ENCODE assay signal across 30 cellular contexts in genomic region chr1:236338096-236338495, GRCh38. TPM values are rescaled to one million over a fixed set of nuclear protein-coding genes. Genes with fewer than 3 reads are reported as not detected.
A peak's percentile ranks its signal among the peaks of the same experiment; 100 is the strongest.
DNase-seq lines count a peak whose midpoint lies in the region; ATAC-seq, FAIRE-seq and TF ChIP-seq lines count a peak whose summit lies in the region.
"Had no signal": no experiment of that assay in that cellular context is flagged by ENCODE, and none has a peak within 500 bp of the region (broad histone marks: within the 10 kb centered on the region; RNA-seq: fewer than 3 reads in every experiment).

No MANE protein-coding gene starts in this region.

- H3K4me1 ChIP-seq in K562 (replicated peaks in 1 of 2; ENCODE audit: control insufficient read depth in 2 of 2, insufficient read depth in 2 of 2, low read length in 2 of 2) = peaks cover 0 to 6% of the 10 kb centered on the region in 2 experiments; a peak in 2 of 5 replicates
- H3K4me1 ChIP-seq in mucosa of descending colon (ENCODE audit: low read depth) = no peaks in the 10 kb centered on the region
- H3K4me1 ChIP-seq: esophagus muscularis mucosa had no signal

- H3K27ac ChIP-seq in K562 (ENCODE audit: extremely low read depth, low read depth, low read length) = no peak overlapping the region
- H3K27ac ChIP-seq: body of pancreas, esophagus muscularis mucosa, ovary, right lobe of liver had no signal

- WGBS in K562 (ENCODE audit: insufficient coverage, low coverage, missing lambda C conversion rate) = 71% methylated on average over 3 of the region's 3 CpGs

- H3K4me2 ChIP-seq in K562 (ENCODE audit: insufficient read depth, low read length) = no peak overlapping the region

- CTCF ChIA-PET in K562 (lab: Yijun Ruan, JAX; ENCODE audit: low intra/inter-chr PET ratio) = no interaction called here

- no peak for TF ChIP-seq CTCF in K562 (IDR thresholded peaks at IDR 0.05 in 2 of 3, conservative IDR thresholded peaks at IDR 0.05 in 1 of 3; ENCODE audit: insufficient read depth in 2 of 3, low read depth in 1 of 3, low read length in 3 of 3)
- TF ChIP-seq CTCF in mucosa of descending colon (IDR thresholded peaks at IDR 0.05) = no peak

- no TSS peak for BruUV-seq in K562 (replicated peaks; lab: Mats Ljungman, UMichigan)

- H3K4me3 ChIP-seq in K562 (no peak overlapping the region), mucosa of descending colon (no peak overlapping the region)
- H3K4me3 ChIP-seq: body of pancreas, esophagus muscularis mucosa, ovary, right lobe of liver had no signal

- H3K27me3 ChIP-seq in K562 (ENCODE audit: control insufficient read depth in 2 of 2, insufficient read depth in 2 of 2, low read length in 2 of 2) = no peaks in the 10 kb centered on the region
- H3K27me3 ChIP-seq: body of pancreas, esophagus muscularis mucosa, ovary, right lobe of liver had no signal

- no peak for ATAC-seq in K562
- ATAC-seq in GM21825 (IDR thresholded peaks at IDR 0.05; ENCODE audit: unreplicated experiment) = no peak
- ATAC-seq in HG02623 (IDR thresholded peaks at IDR 0.05; ENCODE audit: unreplicated experiment) = no peak
- no peak for ATAC-seq in mucosa of descending colon
- ATAC-seq: activated CD8-positive, alpha-beta T cell treated with anti-CD3 and anti-CD28 coated beads, Interleukin-2, amount 10 ng/mL, durations not matched to agents 7 days and 5 days; body of pancreas; right lobe of liver; stimulated activated naive CD8-positive, alpha-beta T cell treated with anti-CD3 and anti-CD28 coated beads, Interleukin-15, Interleukin-2, amounts not matched to agents 100 U/mL and 50 U/mL, for 24 hours had no signal

- no peak for TF ChIP-seq RAD21 in K562 (CRISPR knock-in tag; conservative IDR thresholded peaks at IDR 0.05 in 1 of 2, IDR thresholded peaks at IDR 0.05 in 1 of 2)

- FAIRE-seq in HTR-8/SVneo (lab: Jason Lieb, UNC) (no peak), K562 (lab: Jason Lieb, UNC) (no peak)
- FAIRE-seq: colon, GM18507, H54, TTC549 had no signal

- DNase-seq in COLO829 (ENCODE audit: low spot score) = peak; percentile 40
- peak; percentile 37 for DNase-seq in HTR-8/SVneo (ENCODE audit: insufficient read length, low spot score)
- no peak for DNase-seq in K562 (ENCODE audit: extremely low read depth in 1 of 4, low spot score in 3 of 4)
- DNase-seq in hepatic stellate cell (ENCODE audit: low spot score) = peak; percentile 8
- no peak for DNase-seq in NCI-H69 (lab: John Stamatoyannopoulos, UW)
- DNase-seq in mucosa of descending colon = no peak
- DNase-seq: activated CD4-positive, CD25-positive, alpha-beta regulatory T cell treated with anti-CD3 and anti-CD28 coated beads, Interleukin-2, amount 50 U/mL, for 72 hours; activated CD8-positive, alpha-beta T cell treated with anti-CD3 and anti-CD28 coated beads, Interleukin-2, amount 10 ng/mL, durations not matched to agents 7 days and 5 days; activated effector memory CD4-positive, alpha-beta T cell treated with anti-CD3 and anti-CD28 coated beads, Interleukin-2, amount 50 U/mL, for 16 hours; activated naive CD8-positive, alpha-beta T cell treated with anti-CD3 and anti-CD28 coated beads, Interleukin-2, amount 10 ng/mL, durations not matched to agents 7 days and 5 days; activated T-cell treated with anti-CD3 and anti-CD28 coated beads for 4 hours; body of pancreas; CD4-positive, alpha-beta T cell; effector memory CD4-positive, alpha-beta T cell; GDM1; islet precursor cell; NCI-H2029 treated with DMSO at 0.1 percent for 48 hours; NCI-H2227 treated with DMSO at 0.1 percent for 48 hours; NCI-H748 treated with DMSO at 0.1 percent for 48 hours; ovary; right lobe of liver; stimulated activated naive CD8-positive, alpha-beta T cell treated with anti-CD3 and anti-CD28 coated beads, Interleukin-15, Interleukin-2, amounts not matched to agents 100 U/mL and 50 U/mL, for 24 hours had no signal

- H4K20me1 ChIP-seq in K562 (replicated peaks; ENCODE audit: control insufficient read depth, insufficient read depth, low read length) = no peaks in the 10 kb centered on the region

- POLR2A ChIA-PET in K562 (lab: Yijun Ruan, JAX) = interaction anchor here (0.8 kb wide), 1 partner anchor 11 kb away, joined by 3 read pairs; no protein-coding TSS in a partner anchor

- TF ChIP-seq EP300 in K562 (IDR thresholded peaks at IDR 0.05; ENCODE audit: low read length) = no peak

- in situ Hi-C loops in K562 (cut with MboI) = no loop called here

- no peaks in the 10 kb centered on the region for H3K79me2 ChIP-seq in K562 (ENCODE audit: control insufficient read depth, insufficient read depth, low read length)

- intact Hi-C loops in K562 (cut with micrococcal nuclease) = no loop called here
- intact Hi-C loops in mucosa of descending colon (cut with DNase I, micrococcal nuclease) = no loop called here

- H2AFZ ChIP-seq in K562 (ENCODE audit: low read depth, low read length) = no peak overlapping the region

- no peak for TF ChIP-seq POLR2A in K562 (conservative IDR thresholded peaks at IDR 0.05)

- no peak overlapping the region for H3K9ac ChIP-seq in K562 (ENCODE audit: insufficient read depth in 1 of 2, low read depth in 2 of 2, low read length in 2 of 2)

- no peaks in the 10 kb centered on the region for H3K9me1 ChIP-seq in K562 (ENCODE audit: control insufficient read depth, insufficient read depth, low read length)

- H3K9me3 ChIP-seq in K562 (replicated peaks; ENCODE audit: control insufficient read depth, insufficient read depth, low read depth, low read length) (no peaks in the 10 kb centered on the region), mucosa of descending colon (no peaks in the 10 kb centered on the region)
- H3K9me3 ChIP-seq: body of pancreas, esophagus muscularis mucosa, ovary, right lobe of liver had no signal

- no peaks in the 10 kb centered on the region for H3K36me3 ChIP-seq in K562 (ENCODE audit: control insufficient read depth, insufficient read depth, low read length)
- H3K36me3 ChIP-seq in mucosa of descending colon (ENCODE audit: low read depth) = no peaks in the 10 kb centered on the region
- H3K36me3 ChIP-seq: esophagus muscularis mucosa, ovary, right lobe of liver had no signal

TF ChIP-seq in K562, 482 proteins besides CTCF, POLR2A, EP300 and RAD21:
- TF ChIP-seq ZFPM2 (CRISPR knock-in tag; IDR thresholded peaks at IDR 0.05) (no peak), ATF3 (IDR thresholded peaks at IDR 0.05) (peak; percentile 36; the same call in 1 of the 2 replicates), ATF3 (CRISPR knock-in tag; conservative IDR thresholded peaks at IDR 0.05) (no peak)

RNA-seq across cellular contexts. Expression of gene EDARADD, which starts 56.0 kb away (rescaled TPM):
- total RNA-seq in K562 (2011; cell fraction: chromatin; rRNA removed; ENCODE audit: low replicate concordance) = 1.1 and 4.5 TPM in 2 replicates
- 1.5 and 4.3 TPM in 2 replicates for total RNA-seq in K562 (2011; cell fraction: nucleolus; rRNA removed)
- total RNA-seq in K562 (2011; cell fraction: nucleoplasm; rRNA removed) = 3.6 and 4.0 TPM in 2 replicates
- 20.6 and 23.1 TPM in 2 replicates for total RNA-seq in K562 (2014; rRNA removed)
- total RNA-seq in K562 (2014; rRNA removed; fragmentation: Illumina TruSeq; extraction: Trizol) = 20.4 and 21.6 TPM in 2 replicates
- 29.3 and 32.2 TPM in 2 replicates for total RNA-seq in K562 (2015; rRNA removed; fragmentation: Illumina TruSeq; extraction: Trizol)
- total RNA-seq in K562 (2021) = 21.1 and 22.5 TPM in 2 replicates
- polyA plus RNA-seq in K562 (2011; rRNA removed) = 0.46 and 0.49 TPM in 2 replicates
- polyA plus RNA-seq in K562 (2011; cell fraction: cytosol; rRNA removed) = 0.25 and 0.43 TPM in 2 replicates
- 0.14 and 0.31 TPM in 2 replicates for polyA plus RNA-seq in K562 (2011; cell fraction: nucleus; rRNA removed)
- 20.5 and 30.0 TPM in 2 replicates for polyA plus RNA-seq in K562 (2012)
- 31.1 and 32.4 TPM in 2 replicates for polyA plus RNA-seq in K562 (2014; fragmentation: Illumina TruSeq; extraction: Trizol)
- 1 to 10 TPM; 5.2 to 8.5 TPM for polyA plus RNA-seq in K562 (2014; fragmentation: Nextera tagmentation; extraction: Ambion mirVana)
- polyA plus RNA-seq in K562 (2014; rRNA removed) = 17.8 and 21.5 TPM in 2 replicates
- 0.56 and 0.72 TPM in 2 replicates for polyA minus RNA-seq in K562 (2011; rRNA and poly(A)+ RNA removed)
- polyA minus RNA-seq in K562 (2011; cell fraction: cytosol; rRNA and poly(A)+ RNA removed) = 0.64 TPM in 1 of 2 replicates, not detected in the other
- polyA minus RNA-seq in K562 (2011; cell fraction: nucleus; rRNA and poly(A)+ RNA removed) = 0.40 and 1.3 TPM in 2 replicates
- under 1 TPM in 2 of 3 donors, not detected in 1; 0.16 to 0.48 TPM for total RNA-seq in mucosa of descending colon
- total RNA-seq: OCI-LY7 had no signal

RNA-seq across cellular contexts. Expression of gene ERO1B, which starts 56.3 kb away (rescaled TPM):
- total RNA-seq in K562 (2011; cell fraction: chromatin; rRNA removed; ENCODE audit: low replicate concordance) = 2.2 and 8.7 TPM in 2 replicates
- total RNA-seq in K562 (2011; cell fraction: nucleolus; rRNA removed) = 1.2 and 2.6 TPM in 2 replicates
- total RNA-seq in K562 (2011; cell fraction: nucleoplasm; rRNA removed) = 4.0 and 4.7 TPM in 2 replicates
- total RNA-seq in K562 (2014; rRNA removed) = 3.0 and 3.3 TPM in 2 replicates
- 6.4 and 6.9 TPM in 2 replicates for total RNA-seq in K562 (2014; rRNA removed; fragmentation: Illumina TruSeq; extraction: Trizol)
- total RNA-seq in K562 (2015; rRNA removed; fragmentation: Illumina TruSeq; extraction: Trizol) = 4.2 and 4.4 TPM in 2 replicates
- 5.3 and 6.2 TPM in 2 replicates for total RNA-seq in K562 (2021)
- polyA plus RNA-seq in K562 (2011; rRNA removed) = 0.55 and 0.59 TPM in 2 replicates
- polyA plus RNA-seq in K562 (2011; cell fraction: cytosol; rRNA removed) = 0.12 and 0.21 TPM in 2 replicates
- 0.37 and 0.62 TPM in 2 replicates for polyA plus RNA-seq in K562 (2011; cell fraction: nucleus; rRNA removed)
- polyA plus RNA-seq in K562 (2012) = 2.9 and 6.9 TPM in 2 replicates
- polyA plus RNA-seq in K562 (2014; fragmentation: Illumina TruSeq; extraction: Trizol) = 6.1 and 6.3 TPM in 2 replicates
- 1 to 10 TPM; 2.3 TPM for polyA plus RNA-seq in K562 (2014; fragmentation: Nextera tagmentation; extraction: Ambion mirVana)
- polyA plus RNA-seq in K562 (2014; rRNA removed) = 5.0 and 6.4 TPM in 2 replicates
- polyA minus RNA-seq in K562 (2011; rRNA and poly(A)+ RNA removed) = 0.67 and 1.2 TPM in 2 replicates
- 0.36 and 1.0 TPM in 2 replicates for polyA minus RNA-seq in K562 (2011; cell fraction: cytosol; rRNA and poly(A)+ RNA removed)
- polyA minus RNA-seq in K562 (2011; cell fraction: nucleus; rRNA and poly(A)+ RNA removed) = 0.54 and 0.89 TPM in 2 replicates
- total RNA-seq in mucosa of descending colon = 1 to 10 TPM; 1.6 to 8.4 (median 3.0) TPM

Comparison
In these comparisons a context has a peak if more than half of its experiments do, and no peak if none do; other contexts are left out.
1. DNase-seq: peak in COLO829 (single experiment), HTR-8/SVneo (single experiment) and hepatic stellate cell (single experiment); none in K562 (0 of 4), NCI-H69 (single experiment) and mucosa of descending colon (0 of 3).